ENCODE assay signal across 9 cellular contexts in genomic region chr10:79929409-79929904, GRCh38. TPM values are rescaled to one million over a fixed set of nuclear protein-coding genes. Genes with fewer than 3 reads are reported as not detected.
DNase-seq lines count a peak whose midpoint lies in the region; ATAC-seq and TF ChIP-seq lines count a peak whose summit lies in the region.
"Had no signal": no experiment of that assay in that cellular context is flagged by ENCODE, and none has a peak within 500 bp of the region (broad histone marks: within the 10 kb centered on the region; RNA-seq: fewer than 3 reads in every experiment).

No MANE protein-coding gene starts in this region.

- peak; percentile 78 for ATAC-seq in HG02588 (IDR thresholded peaks at IDR 0.05; ENCODE audit: unreplicated experiment)

- DNase-seq in NCI-H2029 (lab: John Stamatoyannopoulos, UW) = peak; percentile 55
- DNase-seq in NCI-H2029 treated with DMSO at 0.1 percent for 48 hours (lab: John Stamatoyannopoulos, UW) = no peak
- DNase-seq in NCI-H146 treated with DMSO at 0.1 percent for 48 hours (lab: John Stamatoyannopoulos, UW; ENCODE audit: unreplicated experiment) = peak; percentile 56
- peak; percentile 84 for DNase-seq in activated CD4-positive, CD25-positive, alpha-beta regulatory T cell treated with anti-CD3 and anti-CD28 coated beads, Interleukin-2, amount 50 U/mL, for 72 hours
- DNase-seq in central memory CD4-positive, alpha-beta T cell = peak; percentile 56
- DNase-seq in kidney epithelial cell (ENCODE audit: low read depth) = peak; percentile 18
- DNase-seq in stimulated activated CD4-positive, alpha-beta T cell treated with anti-CD3 and anti-CD28 coated beads, Interleukin-2, amount 100 ng/mL, for 24 hours = peak; percentile 81 to 86

- peak; percentile 89 for TF ChIP-seq CTCF in kidney epithelial cell (IDR thresholded peaks at IDR 0.05; ENCODE audit: insufficient read depth, low read length, poor library complexity, severe bottlenecking)

- no peaks in the 10 kb centered on the region for H3K36me3 ChIP-seq in kidney epithelial cell (ENCODE audit: control insufficient read depth, insufficient read depth, low read length)

- peaks cover 8% of the 10 kb centered on the region for H3K27me3 ChIP-seq in kidney epithelial cell (ENCODE audit: control insufficient read depth, insufficient read depth, low read length)

- no peak overlapping the region for H3K4me3 ChIP-seq in kidney epithelial cell (ENCODE audit: low read depth, low read length)

RNA-seq across cellular contexts. Expression of gene SFTPD, which starts 19.4 kb away (rescaled TPM):
- not detected in 2 replicates for total RNA-seq in kidney epithelial cell
- total RNA-seq: urinary bladder had no signal
